Comparison of ENCODE assay signal across 26 cellular contexts in the genomic region with DNA sequence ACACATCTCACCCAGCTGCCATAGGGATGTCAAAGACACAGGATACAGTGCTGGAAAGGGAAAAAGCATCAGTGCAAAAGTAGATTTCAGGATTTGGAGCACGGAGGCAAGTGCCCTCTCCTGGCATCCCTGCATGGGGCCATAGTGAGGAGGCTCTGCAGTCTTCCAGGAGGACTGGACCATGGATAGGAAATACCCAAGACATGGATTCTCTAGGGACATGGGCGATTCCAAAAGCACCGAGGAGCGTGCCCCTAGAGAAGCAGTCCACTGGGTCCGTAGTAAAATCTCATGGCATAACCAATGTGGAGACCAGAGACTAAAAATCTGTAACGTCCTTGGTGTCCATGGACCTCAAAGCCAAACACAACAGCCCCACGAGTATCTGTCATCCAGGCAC.
"Had no signal": no experiment of that assay in that cellular context is flagged by ENCODE, and none has a peak within 500 bp of the region (broad histone marks: within the 10 kb centered on the region; RNA-seq: fewer than 3 reads in every experiment).

No MANE protein-coding gene starts in this region.

- H3K9me3 ChIP-seq: ovary, prostate gland, right lobe of liver, thoracic aorta, thyroid gland had no signal

- H2AFZ ChIP-seq: neural progenitor cell, parathyroid adenoma had no signal

- H3K36me3 ChIP-seq: neural progenitor cell, ovary, prostate gland, right lobe of liver, sigmoid colon, stomach, thoracic aorta, thyroid gland, tibial nerve, upper lobe of left lung had no signal

- ATAC-seq: naive thymus-derived CD4-positive, alpha-beta T cell; natural killer cell; right cardiac atrium; right lobe of liver; stimulated activated effector memory CD8-positive, alpha-beta T cell treated with anti-CD3 and anti-CD28 coated beads, Interleukin-12 subunit alpha, Interleukin-12 subunit beta, amount 100 ng/mL, for 72 hours had no signal

- H3K4me1 ChIP-seq: neural progenitor cell, parathyroid adenoma, prostate gland, right lobe of liver, sigmoid colon, stomach, thyroid gland, tibial nerve, upper lobe of left lung had no signal

- H3K27ac ChIP-seq: neural progenitor cell, ovary, parathyroid adenoma, prostate gland, right lobe of liver, sigmoid colon, stomach, thoracic aorta, thyroid gland, tibial nerve, upper lobe of left lung had no signal

- H3K4me2 ChIP-seq: neural progenitor cell had no signal

- H3K27me3 ChIP-seq: neural progenitor cell, ovary, right lobe of liver, sigmoid colon, stomach, thyroid gland, tibial nerve, upper lobe of left lung had no signal

- DNase-seq: naive thymus-derived CD4-positive, alpha-beta T cell; natural killer cell; occipital lobe; ovary; posterior cingulate gyrus; retina; right cardiac atrium; right lobe of liver; sigmoid colon; small intestine; stimulated activated CD4-positive, alpha-beta T cell treated with anti-CD3 and anti-CD28 coated beads, Interleukin-15, amount 100 ng/mL, for 24 hours; stimulated activated CD4-positive, alpha-beta T cell treated with anti-CD3 and anti-CD28 coated beads, Interleukin-2, amount 100 ng/mL, for 24 hours; stimulated activated CD4-positive, alpha-beta T cell treated with anti-CD3 and anti-CD28 coated beads, Interleukin-2, amount 100 ng/mL, for 48 hours; stimulated activated CD4-positive, alpha-beta T cell treated with anti-CD3 and anti-CD28 coated beads, Interleukin-4, amount 100 ng/mL, for 24 hours; stimulated activated naive B cell treated with anti-CD40 and anti-IgM and Interleukin-4, amounts not matched to agents 10 μg/mL and 1 μg/mL and 100 μg/mL, for 72 hours; stimulated activated naive CD4-positive, alpha-beta T cell treated with Interleukin-2 at 50 U/mL for 16 hours; stomach; thyroid gland; trophoblast cell; upper lobe of left lung had no signal

- H3K79me2 ChIP-seq: parathyroid adenoma had no signal

- H3K4me3 ChIP-seq: neural progenitor cell, ovary, prostate gland, right lobe of liver, sigmoid colon, stomach, thoracic aorta, thyroid gland, tibial nerve, upper lobe of left lung had no signal
